Comparison of ENCODE assay signal across 26 cellular contexts in genomic region chr6:135167617-135168016, GRCh38. TPM values are rescaled to one million over a fixed set of nuclear protein-coding genes. Genes with fewer than 3 reads are reported as not detected.
"Had no signal": no experiment of that assay in that cellular context is flagged by ENCODE, and none has a peak within 500 bp of the region (broad histone marks: within the 10 kb centered on the region; RNA-seq: fewer than 3 reads in every experiment).

No MANE protein-coding gene starts in this region.

- H3K27ac Mint-ChIP-seq: stimulated activated effector memory CD8-positive, alpha-beta T cell treated with anti-CD3 and anti-CD28 coated beads, Interleukin-12 subunit alpha, Interleukin-12 subunit beta, amount 100 ng/mL, for 72 hours; stimulated activated memory B cell treated with anti-CD40 and anti-IgM and Interleukin-4, amounts not matched to agents 10 μg/mL and 1 μg/mL and 100 μg/mL, for 72 hours; stimulated activated naive B cell treated with anti-CD40 and anti-IgM and Interleukin-4, amounts not matched to agents 10 μg/mL and 1 μg/mL and 100 μg/mL, for 72 hours; stimulated activated naive CD8-positive, alpha-beta T cell treated with anti-CD3 and anti-CD28 coated beads, Interleukin-15, amount 100 ng/mL, for 72 hours; stimulated activated naive CD8-positive, alpha-beta T cell treated with anti-CD3 and anti-CD28 coated beads, Interleukin-15, Interleukin-2, amounts not matched to agents 100 ng/mL and 50 ng/mL, for 24 hours; type B pancreatic cell had no signal

- H3K36me3 Mint-ChIP-seq: stimulated activated effector memory CD8-positive, alpha-beta T cell treated with anti-CD3 and anti-CD28 coated beads, Interleukin-12 subunit alpha, Interleukin-12 subunit beta, amount 100 ng/mL, for 72 hours; stimulated activated memory B cell treated with anti-CD40 and anti-IgM and Interleukin-4, amounts not matched to agents 10 μg/mL and 1 μg/mL and 100 μg/mL, for 72 hours; stimulated activated naive B cell treated with anti-CD40 and anti-IgM and Interleukin-4, amounts not matched to agents 10 μg/mL and 1 μg/mL and 100 μg/mL, for 72 hours; type B pancreatic cell had no signal

- H3K4me1 ChIP-seq: stomach, testis, thyroid gland, tibial artery, tibial nerve, transverse colon, upper lobe of right lung, uterus had no signal

- H3K9me3 Mint-ChIP-seq: stimulated activated effector memory CD8-positive, alpha-beta T cell treated with anti-CD3 and anti-CD28 coated beads, Interleukin-12 subunit alpha, Interleukin-12 subunit beta, amount 100 ng/mL, for 72 hours; stimulated activated memory B cell treated with anti-CD40 and anti-IgM and Interleukin-4, amounts not matched to agents 10 μg/mL and 1 μg/mL and 100 μg/mL, for 72 hours; stimulated activated naive B cell treated with anti-CD40 and anti-IgM and Interleukin-4, amounts not matched to agents 10 μg/mL and 1 μg/mL and 100 μg/mL, for 72 hours; stimulated activated naive CD8-positive, alpha-beta T cell treated with anti-CD3 and anti-CD28 coated beads, Interleukin-15, amount 100 ng/mL, for 72 hours; stimulated activated naive CD8-positive, alpha-beta T cell treated with anti-CD3 and anti-CD28 coated beads, Interleukin-15, Interleukin-2, amounts not matched to agents 100 ng/mL and 50 ng/mL, for 24 hours; type B pancreatic cell had no signal

- H3K4me3 ChIP-seq: stomach, suprapubic skin, testis, thoracic aorta, thyroid gland, tibial artery, tibial nerve, transverse colon, upper lobe of right lung, uterus had no signal

- DNase-seq: stimulated activated CD4-positive, alpha-beta T cell treated with anti-CD3 and anti-CD28 coated beads, Interleukin-2, amount 100 ng/mL, for 24 hours; stimulated activated CD4-positive, alpha-beta T cell treated with anti-CD3 and anti-CD28 coated beads, Interleukin-2, amount 100 ng/mL, for 48 hours; stimulated activated CD4-positive, alpha-beta T cell treated with anti-CD3 and anti-CD28 coated beads, Interleukin-4, amount 100 ng/mL, for 1 hour; stimulated activated CD4-positive, alpha-beta T cell treated with anti-CD3 and anti-CD28 coated beads, Interleukin-4, amount 100 ng/mL, for 24 hours; stimulated activated CD4-positive, alpha-beta T cell treated with anti-CD3 and anti-CD28 coated beads, Interleukin-4, amount 100 ng/mL, for 4 hours; stimulated activated CD8-positive, alpha-beta memory T cell treated with anti-CD3 and anti-CD28 coated beads, Interleukin-4, amount 100 ng/mL, for 48 hours; stimulated activated naive B cell treated with anti-CD40 and anti-IgM and Interleukin-4, amounts not matched to agents 10 μg/mL and 1 μg/mL and 100 μg/mL, for 72 hours; stimulated activated naive CD4-positive, alpha-beta T cell; stimulated activated naive CD4-positive, alpha-beta T cell treated with Interleukin-2 at 50 U/mL for 16 hours; stimulated activated naive CD8-positive, alpha-beta T cell treated with anti-CD3 and anti-CD28 coated beads, Interleukin-15, amount 100 ng/mL, for 72 hours; stimulated activated naive CD8-positive, alpha-beta T cell treated with anti-CD3 and anti-CD28 coated beads, Interleukin-15, Interleukin-2, amounts not matched to agents 100 U/mL and 50 U/mL, for 24 hours; stomach; substantia nigra; testis; thyroid gland; tibial artery; transverse colon; upper lobe of right lung; uterus had no signal

- ATAC-seq: stimulated activated effector memory CD8-positive, alpha-beta T cell treated with anti-CD3 and anti-CD28 coated beads, Interleukin-12 subunit alpha, Interleukin-12 subunit beta, amount 100 ng/mL, for 72 hours; stimulated activated memory B cell treated with anti-CD40 and anti-IgM and Interleukin-4, amounts not matched to agents 10 μg/mL and 1 μg/mL and 100 μg/mL, for 72 hours; stimulated activated naive B cell treated with anti-CD40 and anti-IgM and Interleukin-4, amounts not matched to agents 10 μg/mL and 1 μg/mL and 100 μg/mL, for 72 hours; stimulated activated naive CD8-positive, alpha-beta T cell treated with anti-CD3 and anti-CD28 coated beads, Interleukin-15, amount 100 ng/mL, for 72 hours; stimulated activated naive CD8-positive, alpha-beta T cell treated with anti-CD3 and anti-CD28 coated beads, Interleukin-15, Interleukin-2, amounts not matched to agents 100 U/mL and 50 U/mL, for 24 hours; upper lobe of right lung had no signal

- H3K27me3 ChIP-seq: stomach, testis, thyroid gland, tibial artery, tibial nerve, transverse colon, uterus had no signal

- H3K36me3 ChIP-seq: stomach, suprapubic skin, thoracic aorta, thyroid gland, tibial artery, tibial nerve, transverse colon, upper lobe of right lung, uterus had no signal

- H3K27ac ChIP-seq: stomach, suprapubic skin, testis, thoracic aorta, thyroid gland, tibial artery, tibial nerve, transverse colon, upper lobe of right lung, uterus had no signal

- H3K9me3 ChIP-seq: stomach, suprapubic skin, testis, thoracic aorta, thyroid gland, tibial artery, tibial nerve, transverse colon, upper lobe of right lung, uterus had no signal

- H3K27me3 Mint-ChIP-seq: stimulated activated memory B cell treated with anti-CD40 and anti-IgM and Interleukin-4, amounts not matched to agents 10 μg/mL and 1 μg/mL and 100 μg/mL, for 72 hours; stimulated activated naive B cell treated with anti-CD40 and anti-IgM and Interleukin-4, amounts not matched to agents 10 μg/mL and 1 μg/mL and 100 μg/mL, for 72 hours; stimulated activated naive CD8-positive, alpha-beta T cell treated with anti-CD3 and anti-CD28 coated beads, Interleukin-15, amount 100 ng/mL, for 72 hours; stimulated activated naive CD8-positive, alpha-beta T cell treated with anti-CD3 and anti-CD28 coated beads, Interleukin-15, Interleukin-2, amounts not matched to agents 100 ng/mL and 50 ng/mL, for 24 hours had no signal

- H3K4me3 Mint-ChIP-seq: stimulated activated effector memory CD8-positive, alpha-beta T cell treated with anti-CD3 and anti-CD28 coated beads, Interleukin-12 subunit alpha, Interleukin-12 subunit beta, amount 100 ng/mL, for 72 hours; stimulated activated memory B cell treated with anti-CD40 and anti-IgM and Interleukin-4, amounts not matched to agents 10 μg/mL and 1 μg/mL and 100 μg/mL, for 72 hours; stimulated activated naive B cell treated with anti-CD40 and anti-IgM and Interleukin-4, amounts not matched to agents 10 μg/mL and 1 μg/mL and 100 μg/mL, for 72 hours; stimulated activated naive CD8-positive, alpha-beta T cell treated with anti-CD3 and anti-CD28 coated beads, Interleukin-15, amount 100 ng/mL, for 72 hours; stimulated activated naive CD8-positive, alpha-beta T cell treated with anti-CD3 and anti-CD28 coated beads, Interleukin-15, Interleukin-2, amounts not matched to agents 100 ng/mL and 50 ng/mL, for 24 hours; type B pancreatic cell had no signal

RNA-seq across cellular contexts. Expression of gene MYB, which starts 13.5 kb away (rescaled TPM):
- total RNA-seq: thoracic aorta had no signal
